ENCODE assay signal across 21 cellular contexts in genomic region chr21:19557046-19557445, GRCh38.
A peak's percentile ranks its signal among the peaks of the same experiment; 100 is the strongest.
DNase-seq lines count a peak whose midpoint lies in the region; ATAC-seq, FAIRE-seq and TF ChIP-seq lines count a peak whose summit lies in the region.
"Had no signal": no experiment of that assay in that cellular context is flagged by ENCODE, and none has a peak within 500 bp of the region (broad histone marks: within the 10 kb centered on the region; RNA-seq: fewer than 3 reads in every experiment).

No MANE protein-coding gene starts in this region.

- peak overlapping the region; percentile 57; the same call in 1 of the 2 replicates for H2AFZ ChIP-seq in GM23338
- H2AFZ ChIP-seq in KMS-11 (ENCODE audit: low read depth): peak overlapping the region; percentile 16
- H2AFZ ChIP-seq in H1 (ENCODE audit: low read length): peak overlapping the region; percentile 13; the same call in 1 of the 2 replicates

- POLR2A ChIA-PET in H1 (lab: Charles Lee; ENCODE audit: partially characterized antibody): no interaction called here

- no peak for TF ChIP-seq EP300 in H1 (IDR thresholded peaks at IDR 0.05; ENCODE audit: borderline replicate concordance in 1 of 2, low read depth in 2 of 2, low read length in 2 of 2)

- H3K18ac ChIP-seq in H1 (ENCODE audit: extremely low read depth, low read length): no peak overlapping the region

- no peak overlapping the region for H4K91ac ChIP-seq in H1 (replicated peaks; ENCODE audit: insufficient read length, low read length)

- ATAC-seq in GM23338: no peak
- ATAC-seq in GM18520 (IDR thresholded peaks at IDR 0.05; ENCODE audit: unreplicated experiment): no peak
- ATAC-seq: HepG2 had no signal

- H3K4me1 Mint-ChIP-seq in GM23338: peaks cover 40% of the 10 kb centered on the region
- no peaks in the 10 kb centered on the region for H3K4me1 Mint-ChIP-seq in activated CD4-positive, alpha-beta T cell treated with anti-CD3 and anti-CD28 coated beads, Interleukin-2, amount 10 ng/mL, durations not matched to agents 24 days and 14 days

- no peak overlapping the region for H3K23ac ChIP-seq in H1 (ENCODE audit: insufficient read length)

- no peak overlapping the region for H2BK20ac ChIP-seq in H1 (ENCODE audit: low read length)

- peaks cover 7% of the 10 kb centered on the region for H3K36me3 Mint-ChIP-seq in GM23338 (ENCODE audit: low read depth)
- no peaks in the 10 kb centered on the region for H3K36me3 Mint-ChIP-seq in activated CD4-positive, alpha-beta T cell treated with anti-CD3 and anti-CD28 coated beads, Interleukin-2, amount 10 ng/mL, durations not matched to agents 24 days and 14 days (ENCODE audit: low read depth)

- H3K4me1 ChIP-seq in GM23338 (ENCODE audit: insufficient read depth) (peaks cover 34% of the 10 kb centered on the region), KMS-11 (ENCODE audit: low read depth, poor library complexity, severe bottlenecking) (peaks cover 15% of the 10 kb centered on the region), H1 (replicated peaks in 1 of 4; ENCODE audit: control insufficient read depth in 3 of 4, insufficient read depth in 4 of 4, low read length in 3 of 4) (peaks cover 0 to 13% (median 3%) of the 10 kb centered on the region in 4 experiments; a peak in 3 of 7 replicates)

- no peaks in the 10 kb centered on the region for H3K9me2 ChIP-seq in GM23338 (ENCODE audit: insufficient read depth)

- H2BK5ac ChIP-seq in H1 (ENCODE audit: low read depth, low read length): no peak overlapping the region

- no peak overlapping the region for H2AK5ac ChIP-seq in H1 (ENCODE audit: low read depth, low read length)

- no peak overlapping the region for H3K4ac ChIP-seq in H1 (replicated peaks; ENCODE audit: insufficient read length, low read depth, low read length)

- TF ChIP-seq CTCF in GM23338 (conservative IDR thresholded peaks at IDR 0.05; ENCODE audit: low read depth in 2 of 2): no peak
- TF ChIP-seq CTCF in KMS-11 (conservative IDR thresholded peaks at IDR 0.05; ENCODE audit: low read depth, low read length): no peak
- no peak for TF ChIP-seq CTCF in H1 (IDR thresholded peaks at IDR 0.05; ENCODE audit: control extremely low read depth in 1 of 3, insufficient read depth in 1 of 3, low read depth in 1 of 3, low read length in 3 of 3)

- FAIRE-seq in H1 (lab: Jason Lieb, UNC): no peak
- FAIRE-seq: A204.1, GM12892, GM18507, HepG2 had no signal

- WGBS in H1 (ENCODE audit: extremely low coverage in 1 of 2, insufficient coverage in 1 of 2, insufficient read length in 1 of 2, insufficient replicate concordance in 2 of 2, low coverage in 1 of 2, low lambda C conversion rate in 2 of 2, missing lambda C conversion rate in 1 of 2), 2 experiments: 89% methylated on average over 4 of the region's 4 CpGs; no CpG with 5 or more reads in 1 of the 2 experiments

- no peaks in the 10 kb centered on the region for H3K27me3 Mint-ChIP-seq in GM23338 (ENCODE audit: insufficient read depth, low read depth, poor library complexity)
- H3K27me3 Mint-ChIP-seq in activated CD4-positive, alpha-beta T cell treated with anti-CD3 and anti-CD28 coated beads, Interleukin-2, amount 10 ng/mL, durations not matched to agents 24 days and 14 days: no peaks in the 10 kb centered on the region
- H3K27me3 Mint-ChIP-seq: CD4-positive, alpha-beta T cell; IgD-negative memory B cell had no signal

- H3K4me3 ChIP-seq in GM23338: no peak overlapping the region
- H3K4me3 ChIP-seq in KMS-11 (IDR thresholded peaks at IDR 0.05; ENCODE audit: insufficient read depth, low read depth, low read length): no peak overlapping the region
- no peak overlapping the region for H3K4me3 ChIP-seq in H1 (ENCODE audit: extremely low read depth in 1 of 4, insufficient read depth in 2 of 4, low read depth in 3 of 4, low read length in 4 of 4)

- no peaks in the 10 kb centered on the region for H3K23me2 ChIP-seq in H1 (ENCODE audit: low read depth, low read length)

- H2BK120ac ChIP-seq in H1 (replicated peaks; ENCODE audit: low read depth, low read length): no peak overlapping the region

- H3K56ac ChIP-seq in H1 (replicated peaks; ENCODE audit: insufficient read length, low read depth, low read length): no peak overlapping the region

- H3K79me2 ChIP-seq in GM23338 (replicated peaks; ENCODE audit: insufficient read depth): no peaks in the 10 kb centered on the region
- H3K79me2 ChIP-seq in KMS-11 (ENCODE audit: insufficient read depth, low read depth): no peaks in the 10 kb centered on the region
- no peaks in the 10 kb centered on the region for H3K79me2 ChIP-seq in H1 (ENCODE audit: control insufficient read depth in 1 of 2, insufficient read depth in 2 of 2, low read length in 2 of 2)

- no peaks in the 10 kb centered on the region; the same call in 1 of the 2 replicates for H3F3A ChIP-seq in GM23338 (replicated peaks; ENCODE audit: low read depth)

- peaks cover under 1% of the 10 kb centered on the region for H3K9me3 Mint-ChIP-seq in GM23338
- peaks cover 3% of the 10 kb centered on the region for H3K9me3 Mint-ChIP-seq in activated CD4-positive, alpha-beta T cell treated with anti-CD3 and anti-CD28 coated beads, Interleukin-2, amount 10 ng/mL, durations not matched to agents 24 days and 14 days

- H2BK15ac ChIP-seq in H1 (ENCODE audit: low read length): no peak overlapping the region

- no peak overlapping the region for H3K14ac ChIP-seq in H1 (ENCODE audit: insufficient read length)

- DNase-seq in GM23338 (ENCODE audit: low spot score): no peak
- DNase-seq in SK-N-DZ (ENCODE audit: low spot score): peak; percentile 28
- no peak for DNase-seq in H1 (ENCODE audit: low read depth in 1 of 2, low spot score in 2 of 2)
- no peak for DNase-seq in activated CD4-positive, alpha-beta T cell treated with anti-CD3 and anti-CD28 coated beads, Interleukin-2, amount 10 ng/mL, durations not matched to agents 24 days and 14 days
- no peak for DNase-seq in RPMI8226
- DNase-seq: ACHN; CD4-positive, alpha-beta T cell; DMS153; DND-41; EL; GOT3; H9; KG1 had no signal

- H4K5ac ChIP-seq in H1 (ENCODE audit: insufficient read length, low read depth, low read length): no peak overlapping the region

- TF ChIP-seq POLR2A in H1 (IDR thresholded peaks at IDR 0.05; ENCODE audit: control extremely low read depth in 1 of 2, low read depth in 2 of 2, low read length in 2 of 2): no peak

- H4K8ac ChIP-seq in H1 (ENCODE audit: extremely low read depth, insufficient read depth, low read length): no peak overlapping the region

- no peaks in the 10 kb centered on the region for H3K27me3 ChIP-seq in GM23338 (ENCODE audit: insufficient read depth)
- no peaks in the 10 kb centered on the region for H3K27me3 ChIP-seq in KMS-11 (ENCODE audit: insufficient read depth, low read depth)
- H3K27me3 ChIP-seq in H1 (replicated peaks in 1 of 4; ENCODE audit: control insufficient read depth in 3 of 4, extremely low read depth in 1 of 4, insufficient read depth in 3 of 4, low read length in 3 of 4): no peaks in the 10 kb centered on the region

- H3K4me2 ChIP-seq in GM23338: no peak overlapping the region
- H3K4me2 ChIP-seq in KMS-11: peak overlapping the region; percentile 18
- H3K4me2 ChIP-seq in H1 (ENCODE audit: insufficient read depth in 1 of 2, low read depth in 2 of 2, low read length in 2 of 2): no peak overlapping the region

- H3K79me1 ChIP-seq in H1 (ENCODE audit: low read depth, low read length): no peaks in the 10 kb centered on the region

- H3K4me3 Mint-ChIP-seq in GM23338: no peak overlapping the region
- H3K4me3 Mint-ChIP-seq in activated CD4-positive, alpha-beta T cell treated with anti-CD3 and anti-CD28 coated beads, Interleukin-2, amount 10 ng/mL, durations not matched to agents 24 days and 14 days: no peak overlapping the region
- H3K4me3 Mint-ChIP-seq: CD4-positive, alpha-beta T cell; H9; IgD-negative memory B cell had no signal

- H3K36me3 ChIP-seq in GM23338 (ENCODE audit: insufficient read depth): no peaks in the 10 kb centered on the region
- H3K36me3 ChIP-seq in KMS-11 (ENCODE audit: insufficient read depth): no peaks in the 10 kb centered on the region
- H3K36me3 ChIP-seq in H1 (ENCODE audit: control insufficient read depth in 2 of 4, insufficient read depth in 4 of 4, low read length in 3 of 4): no peaks in the 10 kb centered on the region

- no peak for TF ChIP-seq RAD21 in H1 (IDR thresholded peaks at IDR 0.05 in 1 of 2, conservative IDR thresholded peaks at IDR 0.05 in 1 of 2; ENCODE audit: low read depth in 2 of 2, low read length in 2 of 2)

- peaks cover 0 to under 1% of the 10 kb centered on the region in 2 experiments; a peak in 1 of 4 replicates for H3K9me3 ChIP-seq in H1 (ENCODE audit: insufficient read depth in 2 of 2, low read depth in 1 of 2, low read length in 1 of 2)

- intact Hi-C loops in activated CD4-positive, alpha-beta T cell treated with anti-CD3 and anti-CD28 coated beads, Interleukin-2, amount 10 ng/mL, durations not matched to agents 24 days and 14 days (cut with micrococcal nuclease): no loop called here

- no peak overlapping the region for H3K27ac ChIP-seq in GM23338 (ENCODE audit: low read depth)
- H3K27ac ChIP-seq in KMS-11: no peak overlapping the region
- no peak overlapping the region for H3K27ac ChIP-seq in H1 (ENCODE audit: low read depth, low read length)
- H3K27ac ChIP-seq: C4-2B had no signal

- H4K20me1 ChIP-seq in GM23338 (replicated peaks; ENCODE audit: insufficient read depth) (no peaks in the 10 kb centered on the region), KMS-11 (ENCODE audit: insufficient read depth) (no peaks in the 10 kb centered on the region), H1 (replicated peaks in 1 of 2; ENCODE audit: control insufficient read depth in 1 of 2, insufficient read depth in 2 of 2, low read length in 2 of 2) (no peaks in the 10 kb centered on the region)

- H2BK12ac ChIP-seq in H1 (ENCODE audit: low read depth, low read length): no peak overlapping the region

- H3K27ac Mint-ChIP-seq in GM23338: peak overlapping the region; percentile 46
- H3K27ac Mint-ChIP-seq in activated CD4-positive, alpha-beta T cell treated with anti-CD3 and anti-CD28 coated beads, Interleukin-2, amount 10 ng/mL, durations not matched to agents 24 days and 14 days: no peak overlapping the region
- H3K27ac Mint-ChIP-seq: CD4-positive, alpha-beta T cell; IgD-negative memory B cell had no signal

- H3K9ac ChIP-seq in KMS-11: no peak overlapping the region
- no peak overlapping the region for H3K9ac ChIP-seq in H1 (replicated peaks in 1 of 4; ENCODE audit: extremely low read depth in 1 of 4, low read depth in 3 of 4, low read length in 3 of 4)

- CTCF ChIA-PET in H1 (lab: Charles Lee; ENCODE audit: partially characterized antibody): interaction anchor here (0.6 to 0.8 kb wide), 2 partner anchors 231 to 365 kb away, joined by 3 read pairs; no protein-coding TSS in a partner anchor

TF ChIP-seq in GM23338, 12 proteins besides CTCF, POLR2A, EP300 and RAD21 (continues in another document):
- no peak for TF ChIP-seq EZH2 (IDR thresholded peaks at IDR 0.05; ENCODE audit: low read depth, unreplicated experiment)

TF ChIP-seq in H1, 55 proteins besides CTCF, POLR2A, EP300 and RAD21:
- TF ChIP-seq BACH1 (IDR thresholded peaks at IDR 0.05; ENCODE audit: low read length) (no peak), EZH2 (IDR thresholded peaks at IDR 0.05; ENCODE audit: low read depth, low read length, severe bottlenecking) (no peak), TBP (IDR thresholded peaks at IDR 0.05; ENCODE audit: low read depth, low read length) (no peak)
